In genomic region chr16:30747799-30748633, GRCh38 we compare ENCODE assay signal across 1 cellular context.
TF ChIP-seq lines count a peak whose summit lies in the region.

PHKG2 (plus strand) TSS chr16:30748425; CDS start chr16:30748821, 396 bp downstream.

TF ChIP-seq in GM12878, 131 proteins besides CTCF, POLR2A, EP300 and RAD21 (continued from another document):
- 0 out of 2 replicates have a peak, but pooled peaks have one; percentile 49 for TF ChIP-seq ZBTB33 (IDR thresholded peaks at IDR 0.05)
- no peak for TF ChIP-seq ASH2L (IDR thresholded peaks at IDR 0.05; ENCODE audit: borderline replicate concordance, low read depth)
- no peak for TF ChIP-seq LARP7 (IDR thresholded peaks at IDR 0.05)
- TF ChIP-seq BMI1 (IDR thresholded peaks at IDR 0.05; ENCODE audit: borderline replicate concordance): no peak
- TF ChIP-seq CEBPB (IDR thresholded peaks at IDR 0.05; ENCODE audit: borderline replicate concordance in 1 of 2, low read depth in 2 of 2, low read length in 2 of 2): no peak
- no peak for TF ChIP-seq CHD4 (IDR thresholded peaks at IDR 0.05)
- no peak for TF ChIP-seq NR2C2 (IDR thresholded peaks at IDR 0.05; ENCODE audit: borderline replicate concordance, control insufficient read depth, insufficient read length, low read depth)
- TF ChIP-seq ZBTB11 (CRISPR knock-in tag; IDR thresholded peaks at IDR 0.05): no peak
- TF ChIP-seq USF1 (IDR thresholded peaks at IDR 0.05; ENCODE audit: borderline replicate concordance, extremely low read length, insufficient read depth, low read depth, low read length): peak; percentile 93
- TF ChIP-seq E4F1 (IDR thresholded peaks at IDR 0.05; ENCODE audit: borderline replicate concordance, partially characterized antibody): peak; percentile 84
- TF ChIP-seq CREM (IDR thresholded peaks at IDR 0.05; ENCODE audit: low read depth): peak; percentile 65
- TF ChIP-seq MXI1 (IDR thresholded peaks at IDR 0.05; ENCODE audit: low read depth, low read length): peak; percentile 53
- TF ChIP-seq CEBPZ (IDR thresholded peaks at IDR 0.05; ENCODE audit: low read depth, low read length): no peak
- TF ChIP-seq USF2 (IDR thresholded peaks at IDR 0.05; ENCODE audit: borderline replicate concordance, low read depth, low read length): peak; percentile 82
- peak; percentile 49; the same call in 1 of the 2 replicates for TF ChIP-seq ZBTB40 (IDR thresholded peaks at IDR 0.05; ENCODE audit: borderline replicate concordance)
- TF ChIP-seq BCL3 (IDR thresholded peaks at IDR 0.05; ENCODE audit: borderline replicate concordance, insufficient read depth, low read depth, low read length, poor library complexity, severe bottlenecking): peak; percentile 12
- TF ChIP-seq STAT1 (conservative IDR thresholded peaks at IDR 0.05): no peak
- TF ChIP-seq HDAC2 (IDR thresholded peaks at IDR 0.05): no peak
- TF ChIP-seq REST (IDR thresholded peaks at IDR 0.05; ENCODE audit: low read depth, low read length): no peak
- no peak for TF ChIP-seq MEF2A (IDR thresholded peaks at IDR 0.05; ENCODE audit: insufficient read depth, low read depth, low read length)
- no peak for TF ChIP-seq SIX5 (IDR thresholded peaks at IDR 0.05; ENCODE audit: low read depth, low read length, severe bottlenecking)
- TF ChIP-seq IRF5 (IDR thresholded peaks at IDR 0.05; ENCODE audit: borderline replicate concordance): no peak
- TF ChIP-seq FOXK2 (IDR thresholded peaks at IDR 0.05): no peak
- peak; percentile 14 for TF ChIP-seq FOS (IDR thresholded peaks at IDR 0.05; ENCODE audit: borderline replicate concordance, extremely low read depth, insufficient read length)
